11 cellular contexts compared by ENCODE assay signal in genomic region chr6:43990275-43990626, GRCh38.
DNase-seq lines count a peak whose midpoint lies in the region; ATAC-seq and TF ChIP-seq lines count a peak whose summit lies in the region.
"Had no signal": no experiment of that assay in that cellular context is flagged by ENCODE, and none has a peak within 500 bp of the region (broad histone marks: within the 10 kb centered on the region; RNA-seq: fewer than 3 reads in every experiment).

No MANE protein-coding gene starts in this region.

- ATAC-seq in Panc1 = peak; percentile 54; the same call in 1 of the 2 replicates
- peak; percentile 34 to 76 (median 64) for ATAC-seq in heart right ventricle
- peak; percentile 51 to 61 for ATAC-seq in gastrocnemius medialis
- ATAC-seq in GM18502 (IDR thresholded peaks at IDR 0.05; ENCODE audit: poor library complexity, unreplicated experiment) = no peak
- ATAC-seq in activated T-cell treated with anti-CD3 and anti-CD28 coated beads, Interleukin-2, amount 50 U/mL, for 4 hours = no peak
- ATAC-seq: WTC11 had no signal

- no peaks in the 10 kb centered on the region for H3K27me3 ChIP-seq in Panc1 (ENCODE audit: control insufficient read depth, insufficient read depth, low read length)
- peaks cover 0 to under 1% (median 0%) of the 10 kb centered on the region in 7 donors for H3K27me3 ChIP-seq in heart right ventricle
- no peaks in the 10 kb centered on the region for H3K27me3 ChIP-seq in gastrocnemius medialis

- no peak overlapping the region for H3K4me3 Mint-ChIP-seq in activated T-cell treated with anti-CD3 and anti-CD28 coated beads, Interleukin-2, amount 50 U/mL, for 4 hours
- H3K4me3 Mint-ChIP-seq: WTC11 had no signal

- CTCF ChIA-PET in Panc1 (lab: Charles Lee) = no interaction called here

- WGBS in heart right ventricle, 2 donors = 38 to 41% methylated on average over 9 of the region's 9 CpGs

- no peaks in the 10 kb centered on the region for H3K9me3 Mint-ChIP-seq in activated T-cell treated with anti-CD3 and anti-CD28 coated beads, Interleukin-2, amount 50 U/mL, for 4 hours
- H3K9me3 Mint-ChIP-seq: WTC11 had no signal

- POLR2A ChIA-PET in Panc1 (lab: Charles Lee) = no interaction called here

- no peaks in the 10 kb centered on the region for H3K36me3 ChIP-seq in Panc1 (ENCODE audit: control insufficient read depth, insufficient read depth, low read length)
- no peaks in the 10 kb centered on the region for H3K36me3 ChIP-seq in heart right ventricle
- no peaks in the 10 kb centered on the region for H3K36me3 ChIP-seq in gastrocnemius medialis

- H3K4me3 ChIP-seq in Panc1 (ENCODE audit: low read depth in 2 of 2, low read length in 2 of 2) (no peak overlapping the region), heart right ventricle (no peak overlapping the region), gastrocnemius medialis (no peak overlapping the region)

- no TSS peak for BruUV-seq in Panc1 (replicated peaks; lab: Mats Ljungman, UMichigan)

- in situ Hi-C loops in Panc1 (cut with HindIII; ENCODE audit: low pct_unique_long_range_greater_than_20kb, low sequenced_read_pairs) = no loop called here
- in situ Hi-C loops in gastrocnemius medialis (cut with MboI; ENCODE audit: low sequenced_read_pairs in 4 of 4) = no loop called here

- no peaks in the 10 kb centered on the region for H3K4me1 Mint-ChIP-seq in activated T-cell treated with anti-CD3 and anti-CD28 coated beads, Interleukin-2, amount 50 U/mL, for 4 hours (ENCODE audit: low read depth)

- no peak for TF ChIP-seq CTCF in Panc1 (IDR thresholded peaks at IDR 0.05)
- TF ChIP-seq CTCF in heart right ventricle (IDR thresholded peaks at IDR 0.05) = no peak
- TF ChIP-seq CTCF in gastrocnemius medialis (IDR thresholded peaks at IDR 0.05 in 4 of 5, conservative IDR thresholded peaks at IDR 0.05 in 1 of 5) = no peak

- peak; percentile 59 for DNase-seq in Daoy (ENCODE audit: low read depth)
- DNase-seq in Panc1 (ENCODE audit: low read depth, low spot score) = no peak
- DNase-seq in heart right ventricle = peak in 1 of 2 donors; percentile 57
- peak; percentile 83 to 95 for DNase-seq in gastrocnemius medialis
- no peak for DNase-seq in SHP77 treated with DMSO at 0.1 percent for 48 hours (lab: John Stamatoyannopoulos, UW)
- no peak for DNase-seq in SKM-1 (lab: John Stamatoyannopoulos, UW; ENCODE audit: unreplicated experiment)
- no peak for DNase-seq in activated T-cell treated with anti-CD3 and anti-CD28 coated beads, Interleukin-2, amount 50 U/mL, for 4 hours
- DNase-seq: activated T-cell treated with anti-CD3 and anti-CD28 coated beads for 4 hours, NCI-H187 treated with DMSO at 0.1 percent for 48 hours had no signal

- TF ChIP-seq POLR2A in gastrocnemius medialis (IDR thresholded peaks at IDR 0.05) = peak; percentile 69 to 79

- peaks cover 2% of the 10 kb centered on the region for H3K27me3 Mint-ChIP-seq in activated T-cell treated with anti-CD3 and anti-CD28 coated beads, Interleukin-2, amount 50 U/mL, for 4 hours (ENCODE audit: low read depth)

- H3K27ac ChIP-seq in Panc1 (ENCODE audit: low read length) = no peak overlapping the region
- peak overlapping the region; percentile 41 to 94 (median 84) for H3K27ac ChIP-seq in heart right ventricle
- peak overlapping the region; percentile 90 to 100 (median 99) for H3K27ac ChIP-seq in gastrocnemius medialis

- intact Hi-C loops in Panc1 (cut with micrococcal nuclease; ENCODE audit: unreplicated experiment) = no loop called here
- intact Hi-C loops in heart right ventricle (cut with DNase I) = loop anchor here in 5 of 10 donors (2.0 to 10.0 kb wide), 4 partner anchors 21 to 218 kb away; partner anchors contain the start of gene VEGFA (in 3 of the 5)
- intact Hi-C loops in gastrocnemius medialis (cut with DNase I; ENCODE audit: low total_unique reads) = loop anchor here (2.0 to 5.0 kb wide), 4 partner anchors 15 to 313 kb away; no protein-coding TSS in a partner anchor

- no peaks in the 10 kb centered on the region for H3K9me3 ChIP-seq in Panc1 (ENCODE audit: control insufficient read depth, insufficient read depth, low read depth, low read length)
- H3K9me3 ChIP-seq in heart right ventricle = no peaks in the 10 kb centered on the region
- H3K9me3 ChIP-seq in gastrocnemius medialis = no peaks in the 10 kb centered on the region

- H3K36me3 Mint-ChIP-seq in activated T-cell treated with anti-CD3 and anti-CD28 coated beads, Interleukin-2, amount 50 U/mL, for 4 hours (ENCODE audit: insufficient read depth) = no peaks in the 10 kb centered on the region
- H3K36me3 Mint-ChIP-seq: WTC11 had no signal

- H3K4me1 ChIP-seq in Panc1 (ENCODE audit: control insufficient read depth, insufficient read depth, low read length) (no peaks in the 10 kb centered on the region; the same call in 1 of the 2 replicates), heart right ventricle (peaks cover 12 to 70% (median 24%) of the 10 kb centered on the region in 9 donors), gastrocnemius medialis (peaks cover 54 to 64% of the 10 kb centered on the region in 2 donors)

Comparison
In these comparisons a context has a peak if more than half of its experiments do, and no peak if none do; other contexts are left out.
1. DNase-seq: peak in Daoy (single experiment) and gastrocnemius medialis (2 of 2); none in Panc1 (single experiment), SHP77 treated with DMSO at 0.1 percent for 48 hours (single experiment), SKM-1 (single experiment) and activated T-cell treated with anti-CD3 and anti-CD28 coated beads, Interleukin-2, amount 50 U/mL, for 4 hours (single experiment).
2. ATAC-seq: peak in Panc1 (single experiment), heart right ventricle (8 of 8) and gastrocnemius medialis (2 of 2); none in GM18502 (single experiment) and activated T-cell treated with anti-CD3 and anti-CD28 coated beads, Interleukin-2, amount 50 U/mL, for 4 hours (0 of 2).